ENCODE assay signal across 1 cellular context in the genomic region with DNA sequence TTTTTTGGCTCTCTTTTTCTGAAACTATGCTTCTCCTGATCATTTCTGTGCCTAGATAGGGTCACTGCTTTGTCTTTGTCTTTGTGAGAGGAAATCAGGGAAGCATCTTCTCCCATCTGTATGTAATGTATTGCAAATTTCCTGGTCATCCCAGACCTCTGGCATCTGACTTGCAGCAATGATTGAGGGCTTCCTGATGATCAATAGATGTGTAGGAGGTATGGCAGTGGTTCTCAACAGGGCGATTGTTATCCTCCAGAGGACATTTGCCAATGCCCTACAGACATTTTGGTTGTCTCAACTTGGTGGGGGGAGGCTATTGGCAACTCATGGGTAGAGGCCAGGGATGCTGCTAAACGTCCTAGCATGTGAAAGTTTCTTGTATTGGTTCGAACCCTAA.
TF ChIP-seq lines count a peak whose summit lies in the region.

No MANE protein-coding gene starts in this region.

TF ChIP-seq in IMR-90, 13 proteins besides CTCF, POLR2A, EP300 and RAD21 (continued from another document):
- TF ChIP-seq, protein P1, sequence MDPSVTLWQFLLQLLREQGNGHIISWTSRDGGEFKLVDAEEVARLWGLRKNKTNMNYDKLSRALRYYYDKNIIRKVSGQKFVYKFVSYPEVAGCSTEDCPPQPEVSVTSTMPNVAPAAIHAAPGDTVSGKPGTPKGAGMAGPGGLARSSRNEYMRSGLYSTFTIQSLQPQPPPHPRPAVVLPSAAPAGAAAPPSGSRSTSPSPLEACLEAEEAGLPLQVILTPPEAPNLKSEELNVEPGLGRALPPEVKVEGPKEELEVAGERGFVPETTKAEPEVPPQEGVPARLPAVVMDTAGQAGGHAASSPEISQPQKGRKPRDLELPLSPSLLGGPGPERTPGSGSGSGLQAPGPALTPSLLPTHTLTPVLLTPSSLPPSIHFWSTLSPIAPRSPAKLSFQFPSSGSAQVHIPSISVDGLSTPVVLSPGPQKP (IDR thresholded peaks at IDR 0.05; ENCODE audit: borderline replicate concordance, low read depth, low read length): no peak
- TF ChIP-seq MAFK (IDR thresholded peaks at IDR 0.05; ENCODE audit: low read depth, low read length) (no peak), NFE2L2 (IDR thresholded peaks at IDR 0.05; ENCODE audit: low read depth, low read length) (no peak), CEBPB (IDR thresholded peaks at IDR 0.05; ENCODE audit: low read depth, low read length) (no peak), RCOR1 (IDR thresholded peaks at IDR 0.05; ENCODE audit: insufficient replicate concordance, low read length) (no peak), MXI1 (IDR thresholded peaks at IDR 0.05; ENCODE audit: borderline replicate concordance, low read depth, low read length) (no peak), MAZ (IDR thresholded peaks at IDR 0.05; ENCODE audit: borderline replicate concordance, low read depth, low read length) (no peak)
- TF ChIP-seq, protein P2, sequence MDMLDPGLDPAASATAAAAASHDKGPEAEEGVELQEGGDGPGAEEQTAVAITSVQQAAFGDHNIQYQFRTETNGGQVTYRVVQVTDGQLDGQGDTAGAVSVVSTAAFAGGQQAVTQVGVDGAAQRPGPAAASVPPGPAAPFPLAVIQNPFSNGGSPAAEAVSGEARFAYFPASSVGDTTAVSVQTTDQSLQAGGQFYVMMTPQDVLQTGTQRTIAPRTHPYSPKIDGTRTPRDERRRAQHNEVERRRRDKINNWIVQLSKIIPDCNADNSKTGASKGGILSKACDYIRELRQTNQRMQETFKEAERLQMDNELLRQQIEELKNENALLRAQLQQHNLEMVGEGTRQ (IDR thresholded peaks at IDR 0.05; ENCODE audit: low read depth, low read length): no peak
